Comparison of ENCODE assay signal across 20 cellular contexts in the genomic region with DNA sequence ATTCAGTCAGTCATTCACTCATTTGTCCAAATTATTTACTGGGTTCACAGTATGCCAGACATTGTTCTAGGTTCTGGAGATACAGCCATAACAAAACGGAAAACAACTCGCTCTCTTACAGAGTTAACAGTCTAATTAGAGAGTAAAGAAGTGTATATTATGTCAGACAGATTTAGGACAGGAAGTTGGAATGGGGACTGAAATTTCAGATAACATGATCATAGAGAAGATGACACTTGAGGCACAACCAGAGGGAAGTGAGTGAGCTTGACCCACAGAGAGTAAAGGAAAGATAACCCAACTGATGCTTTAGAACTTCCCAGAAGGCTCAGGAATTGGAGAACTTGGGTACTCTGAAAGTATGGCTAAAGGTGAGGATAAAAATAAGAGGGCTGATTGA.
"Had no signal": no experiment of that assay in that cellular context is flagged by ENCODE, and none has a peak within 500 bp of the region (broad histone marks: within the 10 kb centered on the region; RNA-seq: fewer than 3 reads in every experiment).

No MANE protein-coding gene starts in this region.

- DNase-seq: activated B cell treated with CpG ODN at 0.5 μM for 24 hours; activated CD4-positive, alpha-beta T cell treated with anti-CD3 and anti-CD28 coated beads for 36 hours; activated CD4-positive, alpha-beta T cell treated with anti-CD3 and anti-CD28 coated beads, Interleukin-2, amount 50 U/mL, for 48 hours; activated CD8-positive, alpha-beta memory T cell treated with anti-CD3 and anti-CD28 coated beads, Interleukin-2, amount 50 U/mL, for 48 hours; activated naive CD4-positive, alpha-beta T cell; activated T-cell treated with anti-CD3 and anti-CD28 coated beads, Interleukin-2, amount 50 U/mL, for 4 hours; amygdala; cerebellar nuclear complex; cortex of kidney; heart right ventricle; lower lobe of right lung; naive B cell; pancreas; right cardiac atrium; stimulated activated CD4-positive, alpha-beta T cell treated with anti-CD3 and anti-CD28 coated beads, Interleukin-12 subunit alpha, Interleukin-12 subunit beta, amount 100 ng/mL, for 4 hours; stimulated activated CD4-positive, alpha-beta T cell treated with anti-CD3 and anti-CD28 coated beads, Interleukin-4, amount 100 ng/mL, for 4 hours; stimulated activated naive CD8-positive, alpha-beta T cell treated with anti-CD3 and anti-CD28 coated beads, Interleukin-15, Interleukin-2, amounts not matched to agents 100 U/mL and 50 U/mL, for 24 hours; tibial artery had no signal

- H3K4me1 ChIP-seq: pancreas had no signal

- H3K4me3 Mint-ChIP-seq: activated B cell treated with CpG ODN at 0.5 μM for 24 hours; activated CD4-positive, alpha-beta T cell treated with anti-CD3 and anti-CD28 coated beads for 36 hours; activated T-cell treated with anti-CD3 and anti-CD28 coated beads, Interleukin-2, amount 50 U/mL, for 4 hours; naive B cell had no signal

- H3K27me3 ChIP-seq: heart right ventricle, pancreas, tibial artery had no signal

- H3K27ac Mint-ChIP-seq: activated B cell treated with CpG ODN at 0.5 μM for 24 hours; activated CD4-positive, alpha-beta T cell treated with anti-CD3 and anti-CD28 coated beads for 36 hours; activated T-helper 2 cell treated with anti-CD3 and anti-CD28 coated beads, Interferon-gamma antibody, Interleukin-2, Interleukin-4, amounts not matched to agents 10 μg/mL and 5 μg/mL and 100 μg/mL, durations not matched to agents 14 hours and 24 hours and 36 hours had no signal

- ATAC-seq: activated CD4-positive, alpha-beta T cell treated with anti-CD3 and anti-CD28 coated beads for 36 hours; activated T-cell treated with anti-CD3 and anti-CD28 coated beads, Interleukin-2, amount 50 U/mL, for 4 hours; heart right ventricle; left lobe of liver; lower lobe of right lung; pancreas; right cardiac atrium; stimulated activated naive CD8-positive, alpha-beta T cell treated with anti-CD3 and anti-CD28 coated beads, Interleukin-15, Interleukin-2, amounts not matched to agents 100 U/mL and 50 U/mL, for 24 hours had no signal

- H3K27me3 Mint-ChIP-seq: activated B cell treated with CpG ODN at 0.5 μM for 24 hours; activated CD4-positive, alpha-beta T cell treated with anti-CD3 and anti-CD28 coated beads for 36 hours; naive B cell had no signal

- H3K9me3 Mint-ChIP-seq: activated B cell treated with CpG ODN at 0.5 μM for 24 hours; activated T-cell treated with anti-CD3 and anti-CD28 coated beads, Interleukin-2, amount 50 U/mL, for 4 hours; activated T-helper 2 cell treated with anti-CD3 and anti-CD28 coated beads, Interferon-gamma antibody, Interleukin-2, Interleukin-4, amounts not matched to agents 10 μg/mL and 5 μg/mL and 100 μg/mL, durations not matched to agents 14 hours and 24 hours and 36 hours; naive B cell had no signal

- H3K27ac ChIP-seq: heart right ventricle, lower lobe of right lung, pancreas, tibial artery had no signal

- H3K4me3 ChIP-seq: heart right ventricle, lower lobe of right lung, pancreas, tibial artery had no signal

- H3K9me3 ChIP-seq: heart right ventricle, lower lobe of right lung, pancreas, tibial artery had no signal

- H3K36me3 ChIP-seq: pancreas, tibial artery had no signal

- H3K4me1 Mint-ChIP-seq: activated B cell treated with CpG ODN at 0.5 μM for 24 hours had no signal
